25 cellular contexts compared by ENCODE assay signal in the genomic region with DNA sequence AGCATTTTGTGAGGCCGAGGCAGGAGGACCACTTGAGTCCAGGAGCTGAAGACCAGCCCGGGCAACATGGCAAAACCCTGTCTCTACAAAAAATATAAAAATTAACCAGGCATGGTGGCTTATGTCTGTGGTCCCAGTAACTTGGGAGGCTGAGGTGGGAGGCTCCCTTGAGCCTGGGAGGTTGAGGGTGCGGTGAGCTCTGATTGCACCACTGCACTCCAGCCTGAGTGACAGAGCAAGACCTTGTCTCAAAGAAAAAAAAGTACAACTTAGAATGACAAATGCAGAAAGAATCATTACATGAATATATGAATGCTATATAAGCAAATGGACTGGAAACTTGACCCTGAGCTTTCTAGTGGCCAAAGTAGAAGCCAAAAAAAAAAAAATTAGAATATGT. TPM values are rescaled to one million over a fixed set of nuclear protein-coding genes. Genes with fewer than 3 reads are reported as not detected.
"Had no signal": no experiment of that assay in that cellular context is flagged by ENCODE, and none has a peak within 500 bp of the region (broad histone marks: within the 10 kb centered on the region; RNA-seq: fewer than 3 reads in every experiment).

No MANE protein-coding gene starts in this region.

- H3K9me3 Mint-ChIP-seq: activated naive CD8-positive, alpha-beta T cell treated with anti-CD3 and anti-CD28 coated beads for 36 hours; activated T-cell treated with anti-CD3 and anti-CD28 coated beads, Interleukin-2, amount 50 U/mL, for 4 hours; activated T-helper 2 cell treated with anti-CD3 and anti-CD28 coated beads, Interferon-gamma antibody, Interleukin-2, Interleukin-4, amounts not matched to agents 10 μg/mL and 5 μg/mL and 100 μg/mL, durations not matched to agents 14 hours and 24 hours and 36 hours; memory B cell; natural killer cell treated with Interleukin-12 subunit alpha and Interleukin-12 subunit beta and Interleukin-15 and Interleukin-18, amount 100 ng/mL, for 72 hours; stimulated activated memory B cell treated with anti-CD40 and anti-IgM and Interleukin-4, amounts not matched to agents 10 μg/mL and 1 μg/mL and 100 μg/mL, for 72 hours; T-helper 1 cell treated with Interleukin-12 subunit alpha and Interleukin-12 subunit beta and Interleukin-4 antibody, amounts not matched to agents 30 μg/mL and 1 μg/mL, for 36 hours had no signal

- H3K36me3 ChIP-seq: heart left ventricle, sigmoid colon, upper lobe of left lung had no signal

- H3K4me3 ChIP-seq: heart left ventricle, sigmoid colon, smooth muscle cell, testis, upper lobe of left lung had no signal

- H3K36me3 Mint-ChIP-seq: memory B cell; natural killer cell treated with Interleukin-12 subunit alpha and Interleukin-12 subunit beta and Interleukin-15 and Interleukin-18, amount 100 ng/mL, for 72 hours; stimulated activated memory B cell treated with anti-CD40 and anti-IgM and Interleukin-4, amounts not matched to agents 10 μg/mL and 1 μg/mL and 100 μg/mL, for 72 hours had no signal

- ATAC-seq: activated T-cell treated with anti-CD3 and anti-CD28 coated beads, Interleukin-2, amount 50 U/mL, for 4 hours; left colon; natural killer cell treated with Interleukin-12 subunit alpha and Interleukin-12 subunit beta and Interleukin-15 and Interleukin-18, amount 100 ng/mL, for 72 hours; stimulated activated memory B cell treated with anti-CD40 and anti-IgM and Interleukin-4, amounts not matched to agents 10 μg/mL and 1 μg/mL and 100 μg/mL, for 72 hours had no signal

- H3K4me2 ChIP-seq: smooth muscle cell had no signal

- H3K27ac ChIP-seq: epithelial cell of prostate, heart left ventricle, sigmoid colon, testis had no signal

- DNase-seq: activated CD4-positive, alpha-beta T cell treated with anti-CD3 and anti-CD28 coated beads for 4 hours; activated CD4-positive, alpha-beta T cell treated with anti-CD3 and anti-CD28 coated beads, Interleukin-2, amount 50 U/mL, for 48 hours; activated CD4-positive, CD25-positive, alpha-beta regulatory T cell; activated CD8-positive, alpha-beta memory T cell treated with anti-CD3 and anti-CD28 coated beads, Interleukin-2, amount 50 U/mL, for 48 hours; activated naive CD4-positive, alpha-beta T cell treated with Interleukin-2 at 50 U/mL for 16 hours; activated naive CD8-positive, alpha-beta T cell treated with anti-CD3 and anti-CD28 coated beads for 36 hours; activated T-cell treated with anti-CD3 and anti-CD28 coated beads, Interleukin-2, amount 50 U/mL, for 4 hours; cortex of kidney; heart left ventricle; islet precursor cell; left colon; sigmoid colon; stimulated activated CD4-positive, alpha-beta T cell treated with anti-CD3 and anti-CD28 coated beads, Interleukin-15, amount 100 ng/mL, for 24 hours; T1000; testis; upper lobe of left lung had no signal

- H3K4me1 ChIP-seq: sigmoid colon, testis had no signal

- H3K27me3 Mint-ChIP-seq: activated naive CD8-positive, alpha-beta T cell treated with anti-CD3 and anti-CD28 coated beads for 36 hours; memory B cell; natural killer cell treated with Interleukin-12 subunit alpha and Interleukin-12 subunit beta and Interleukin-15 and Interleukin-18, amount 100 ng/mL, for 72 hours; stimulated activated memory B cell treated with anti-CD40 and anti-IgM and Interleukin-4, amounts not matched to agents 10 μg/mL and 1 μg/mL and 100 μg/mL, for 72 hours had no signal

- H3K27me3 ChIP-seq: heart left ventricle, sigmoid colon, testis, upper lobe of left lung had no signal

- H3K27ac Mint-ChIP-seq: activated naive CD8-positive, alpha-beta T cell treated with anti-CD3 and anti-CD28 coated beads for 36 hours; activated T-helper 2 cell treated with anti-CD3 and anti-CD28 coated beads, Interferon-gamma antibody, Interleukin-2, Interleukin-4, amounts not matched to agents 10 μg/mL and 5 μg/mL and 100 μg/mL, durations not matched to agents 14 hours and 24 hours and 36 hours; memory B cell; natural killer cell treated with Interleukin-12 subunit alpha and Interleukin-12 subunit beta and Interleukin-15 and Interleukin-18, amount 100 ng/mL, for 72 hours; stimulated activated memory B cell treated with anti-CD40 and anti-IgM and Interleukin-4, amounts not matched to agents 10 μg/mL and 1 μg/mL and 100 μg/mL, for 72 hours; T-helper 1 cell treated with Interleukin-12 subunit alpha and Interleukin-12 subunit beta and Interleukin-4 antibody, amounts not matched to agents 30 μg/mL and 1 μg/mL, for 36 hours had no signal

- FAIRE-seq: astrocyte, bronchial epithelial cell had no signal

- H3K9me3 ChIP-seq: heart left ventricle, sigmoid colon, testis, upper lobe of left lung had no signal

- H3K4me3 Mint-ChIP-seq: activated naive CD8-positive, alpha-beta T cell treated with anti-CD3 and anti-CD28 coated beads for 36 hours; activated T-cell treated with anti-CD3 and anti-CD28 coated beads, Interleukin-2, amount 50 U/mL, for 4 hours; memory B cell; natural killer cell treated with Interleukin-12 subunit alpha and Interleukin-12 subunit beta and Interleukin-15 and Interleukin-18, amount 100 ng/mL, for 72 hours; stimulated activated memory B cell treated with anti-CD40 and anti-IgM and Interleukin-4, amounts not matched to agents 10 μg/mL and 1 μg/mL and 100 μg/mL, for 72 hours; T-helper 1 cell treated with Interleukin-12 subunit alpha and Interleukin-12 subunit beta and Interleukin-4 antibody, amounts not matched to agents 30 μg/mL and 1 μg/mL, for 36 hours had no signal

RNA-seq across cellular contexts. Expression of a gene that starts 19.1 kb away (rescaled TPM):
- total RNA-seq: bronchial epithelial cell had no signal
